ENCODE assay signal across 15 cellular contexts in the genomic region with DNA sequence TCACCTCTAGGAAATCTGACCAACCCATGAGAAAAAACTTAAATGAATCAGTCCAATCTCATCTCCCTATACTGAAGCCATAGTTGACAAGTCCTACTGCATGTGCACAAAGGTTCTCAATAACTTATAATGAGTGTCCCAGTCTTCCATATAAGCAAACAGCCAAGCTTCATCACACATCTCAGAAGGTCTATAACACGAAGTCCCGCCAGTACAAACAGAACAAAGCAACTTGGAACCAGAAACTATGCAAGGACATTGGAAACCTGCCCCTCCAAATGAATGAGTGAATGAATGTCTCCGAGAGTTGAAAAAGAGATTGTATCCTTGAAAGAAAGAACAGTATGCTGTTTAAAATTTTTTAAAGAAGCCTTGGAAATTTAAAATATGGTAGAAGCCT.
"Had no signal": no experiment of that assay in that cellular context is flagged by ENCODE, and none has a peak within 500 bp of the region (broad histone marks: within the 10 kb centered on the region; RNA-seq: fewer than 3 reads in every experiment).

No MANE protein-coding gene starts in this region.

- H3K4me3 ChIP-seq: lung, thyroid gland, vagina had no signal

- H3K27ac Mint-ChIP-seq: activated B cell treated with CpG ODN at 0.5 μM for 24 hours; activated CD4-positive, alpha-beta T cell treated with anti-CD3 and anti-CD28 coated beads, Interleukin-2, amount 10 ng/mL, durations not matched to agents 7 days and 5 days; activated naive CD4-positive, alpha-beta T cell treated with anti-CD3 and anti-CD28 coated beads for 36 hours; brain; naive thymus-derived CD8-positive, alpha-beta T cell; progenitor cell of endocrine pancreas; T-helper 17 cell had no signal

- H3K4me3 Mint-ChIP-seq: activated B cell treated with CpG ODN at 0.5 μM for 24 hours; activated CD4-positive, alpha-beta T cell treated with anti-CD3 and anti-CD28 coated beads, Interleukin-2, amount 10 ng/mL, durations not matched to agents 7 days and 5 days; activated naive CD4-positive, alpha-beta T cell treated with anti-CD3 and anti-CD28 coated beads for 36 hours; brain; naive thymus-derived CD8-positive, alpha-beta T cell; T-helper 17 cell had no signal

- H3K36me3 ChIP-seq: neutrophil, thyroid gland had no signal

- H3K4me1 Mint-ChIP-seq: activated B cell treated with CpG ODN at 0.5 μM for 24 hours; activated CD4-positive, alpha-beta T cell treated with anti-CD3 and anti-CD28 coated beads, Interleukin-2, amount 10 ng/mL, durations not matched to agents 7 days and 5 days; naive thymus-derived CD8-positive, alpha-beta T cell had no signal

- H3K27me3 ChIP-seq: neutrophil, thyroid gland, vagina had no signal

- ATAC-seq: naive thymus-derived CD8-positive, alpha-beta T cell; sciatic nerve; stimulated activated naive CD8-positive, alpha-beta T cell treated with anti-CD3 and anti-CD28 coated beads, Interleukin-15, Interleukin-2, amounts not matched to agents 100 U/mL and 50 U/mL, for 24 hours; T-helper 17 cell had no signal

- H3K27ac ChIP-seq: neutrophil, thyroid gland, vagina had no signal

- DNase-seq: activated B cell treated with CpG ODN at 0.5 μM for 24 hours; activated CD4-positive, alpha-beta T cell treated with anti-CD3 and anti-CD28 coated beads, Interleukin-2, amount 10 ng/mL, durations not matched to agents 7 days and 5 days; activated CD8-positive, alpha-beta memory T cell treated with anti-CD3 and anti-CD28 coated beads for 24 hours; activated naive CD4-positive, alpha-beta T cell treated with anti-CD3 and anti-CD28 coated beads for 36 hours; naive thymus-derived CD8-positive, alpha-beta T cell; stimulated activated CD4-positive, alpha-beta T cell treated with anti-CD3 and anti-CD28 coated beads, Interleukin-12 subunit alpha, Interleukin-12 subunit beta, amount 100 ng/mL, for 4 hours; stimulated activated naive CD8-positive, alpha-beta T cell treated with anti-CD3 and anti-CD28 coated beads, Interleukin-15, Interleukin-2, amounts not matched to agents 100 U/mL and 50 U/mL, for 24 hours; T-helper 17 cell; thyroid gland had no signal

- H3K9me3 ChIP-seq: neutrophil, thyroid gland, vagina had no signal

- H3K27me3 Mint-ChIP-seq: brain, progenitor cell of endocrine pancreas, T-helper 17 cell had no signal
